8 cellular contexts compared by ENCODE assay signal in genomic region chr19:53193534-53194222, GRCh38. TPM values are rescaled to one million over a fixed set of nuclear protein-coding genes. Genes with fewer than 3 reads are reported as not detected.
DNase-seq lines count a peak whose midpoint lies in the region; FAIRE-seq and TF ChIP-seq lines count a peak whose summit lies in the region.

No MANE protein-coding gene starts in this region.

- peak overlapping the region; percentile 74 to 94 for H3K4me3 ChIP-seq in kidney (ENCODE audit: low read length in 2 of 2)

- H3K27ac Mint-ChIP-seq in activated CD4-positive, alpha-beta T cell treated with anti-CD3 and anti-CD28 coated beads, Interleukin-2, amount 10 ng/mL, durations not matched to agents 24 days and 14 days = peak overlapping the region; percentile 66
- H3K27ac Mint-ChIP-seq in activated naive CD8-positive, alpha-beta T cell = no peak overlapping the region

- H3K9me3 Mint-ChIP-seq in activated CD4-positive, alpha-beta T cell treated with anti-CD3 and anti-CD28 coated beads, Interleukin-2, amount 10 ng/mL, durations not matched to agents 24 days and 14 days = peaks cover 23% of the 10 kb centered on the region
- H3K9me3 Mint-ChIP-seq in activated naive CD8-positive, alpha-beta T cell (ENCODE audit: low read depth) = peaks cover 10% of the 10 kb centered on the region

- DNase-seq in activated CD4-positive, alpha-beta T cell treated with anti-CD3 and anti-CD28 coated beads, Interleukin-2, amount 10 ng/mL, durations not matched to agents 24 days and 14 days = no peak
- DNase-seq in activated CD4-positive, alpha-beta T cell treated with anti-CD3 and anti-CD28 coated beads, Interleukin-2, amount 50 U/mL, for 48 hours = no peak
- DNase-seq in kidney (no peak), substantia nigra (lab: John Stamatoyannopoulos, UW) (no peak), NCI-H1930 (lab: John Stamatoyannopoulos, UW) (no peak), HuH-7 (ENCODE audit: low spot score) (no peak), NCI-H2227 (lab: John Stamatoyannopoulos, UW; ENCODE audit: unreplicated experiment) (no peak)

- no peak for TF ChIP-seq CTCF in kidney (IDR thresholded peaks at IDR 0.05; ENCODE audit: borderline replicate concordance, extremely low read depth, insufficient read depth)

- intact Hi-C loops in activated CD4-positive, alpha-beta T cell treated with anti-CD3 and anti-CD28 coated beads, Interleukin-2, amount 10 ng/mL, durations not matched to agents 24 days and 14 days (cut with micrococcal nuclease) = loop anchor here (1.0 to 10.0 kb wide), 5 partner anchors 36 to 249 kb away; partner anchors contain the start of genes ZNF347, ZNF761, ZNF765 and ZNF845
- intact Hi-C loops in kidney (cut with DNase I) = no loop called here

- H3K36me3 Mint-ChIP-seq in activated CD4-positive, alpha-beta T cell treated with anti-CD3 and anti-CD28 coated beads, Interleukin-2, amount 10 ng/mL, durations not matched to agents 24 days and 14 days (ENCODE audit: low read depth) = peaks cover 39% of the 10 kb centered on the region
- peaks cover 24% of the 10 kb centered on the region for H3K36me3 Mint-ChIP-seq in activated naive CD8-positive, alpha-beta T cell

- peaks cover 0 to 4% of the 10 kb centered on the region in 2 donors for H3K4me1 ChIP-seq in kidney (ENCODE audit: control insufficient read depth in 1 of 2, insufficient read depth in 1 of 2, low read depth in 1 of 2, low read length in 2 of 2)

- H3K9ac ChIP-seq in kidney (ENCODE audit: low read length in 2 of 2) = no peak overlapping the region

- H3K36me3 ChIP-seq in kidney (ENCODE audit: control insufficient read depth in 1 of 2, insufficient read depth in 2 of 2, low read length in 2 of 2) = no peaks in the 10 kb centered on the region

- H3K27me3 Mint-ChIP-seq in activated CD4-positive, alpha-beta T cell treated with anti-CD3 and anti-CD28 coated beads, Interleukin-2, amount 10 ng/mL, durations not matched to agents 24 days and 14 days = no peaks in the 10 kb centered on the region
- H3K27me3 Mint-ChIP-seq in activated naive CD8-positive, alpha-beta T cell = no peaks in the 10 kb centered on the region

- peak overlapping the region; percentile 94 for H3K4me3 Mint-ChIP-seq in activated CD4-positive, alpha-beta T cell treated with anti-CD3 and anti-CD28 coated beads, Interleukin-2, amount 10 ng/mL, durations not matched to agents 24 days and 14 days
- H3K4me3 Mint-ChIP-seq in activated naive CD8-positive, alpha-beta T cell = peak overlapping the region; percentile 89

- H3K27ac ChIP-seq in kidney (ENCODE audit: low read depth in 2 of 2, low read length in 2 of 2) (no peak overlapping the region), substantia nigra (ENCODE audit: low read depth, low read length, poor library complexity, severe bottlenecking) (peak overlapping the region; percentile 53)

- peaks cover 30% of the 10 kb centered on the region for H3K4me1 Mint-ChIP-seq in activated CD4-positive, alpha-beta T cell treated with anti-CD3 and anti-CD28 coated beads, Interleukin-2, amount 10 ng/mL, durations not matched to agents 24 days and 14 days
- H3K4me1 Mint-ChIP-seq in activated naive CD8-positive, alpha-beta T cell (ENCODE audit: low read depth) = peaks cover 28% of the 10 kb centered on the region

- H3K9me3 ChIP-seq in kidney (ENCODE audit: control insufficient read depth in 1 of 2, low read length in 2 of 2) = no peaks in the 10 kb centered on the region

- no peak for FAIRE-seq in kidney (lab: Jason Lieb, UNC)

RNA-seq across cellular contexts. Expression of gene ZNF665, which starts 0.5 kb away (rescaled TPM):
- total RNA-seq in activated CD4-positive, alpha-beta T cell treated with anti-CD3 and anti-CD28 coated beads, Interleukin-2, amount 10 ng/mL, durations not matched to agents 24 days and 14 days = 2.3 and 2.6 TPM in 2 replicates
- 5.4 TPM for total RNA-seq in kidney
- 2.2 TPM for polyA plus RNA-seq in kidney (ENCODE audit: insufficient read depth, low read depth, low replicate concordance)

RNA-seq across cellular contexts. Expression of gene ZNF347, which starts 34.8 kb away (rescaled TPM):
- total RNA-seq in activated CD4-positive, alpha-beta T cell treated with anti-CD3 and anti-CD28 coated beads, Interleukin-2, amount 10 ng/mL, durations not matched to agents 24 days and 14 days = 4.6 and 5.3 TPM in 2 replicates
- total RNA-seq in kidney = 17.6 TPM
- polyA plus RNA-seq in kidney (ENCODE audit: insufficient read depth, low read depth, low replicate concordance) = 2.3 TPM
